Comparison of ENCODE assay signal across 1 cellular context in the genomic region with DNA sequence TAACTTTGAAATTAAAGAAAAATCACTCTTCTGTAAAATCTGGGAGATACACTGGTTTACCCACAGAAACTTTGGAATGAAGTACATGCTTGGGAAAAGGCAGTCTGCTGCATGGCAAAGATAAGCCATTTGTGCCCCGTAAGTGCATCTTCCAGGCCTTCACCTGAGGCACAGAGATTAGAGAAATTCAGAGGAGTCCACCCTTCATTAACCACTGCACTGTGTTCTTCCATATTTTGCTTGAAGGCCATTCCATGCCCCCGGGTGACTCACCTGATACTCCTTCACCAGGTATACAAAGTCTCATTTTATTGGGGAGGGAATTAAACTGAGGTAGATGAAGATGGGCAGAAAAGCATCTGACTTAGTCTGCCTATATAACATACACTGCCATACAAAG.
TF ChIP-seq lines count a peak whose summit lies in the region.

No MANE protein-coding gene starts in this region.

TF ChIP-seq in IMR-90, 13 proteins besides CTCF, POLR2A, EP300 and RAD21 (continued from another document):
- TF ChIP-seq ELK1 (IDR thresholded peaks at IDR 0.05; ENCODE audit: borderline replicate concordance, low read depth, low read length) (no peak), USF2 (IDR thresholded peaks at IDR 0.05; ENCODE audit: low read depth, low read length) (no peak)
